13 cellular contexts compared by ENCODE assay signal in the genomic region with DNA sequence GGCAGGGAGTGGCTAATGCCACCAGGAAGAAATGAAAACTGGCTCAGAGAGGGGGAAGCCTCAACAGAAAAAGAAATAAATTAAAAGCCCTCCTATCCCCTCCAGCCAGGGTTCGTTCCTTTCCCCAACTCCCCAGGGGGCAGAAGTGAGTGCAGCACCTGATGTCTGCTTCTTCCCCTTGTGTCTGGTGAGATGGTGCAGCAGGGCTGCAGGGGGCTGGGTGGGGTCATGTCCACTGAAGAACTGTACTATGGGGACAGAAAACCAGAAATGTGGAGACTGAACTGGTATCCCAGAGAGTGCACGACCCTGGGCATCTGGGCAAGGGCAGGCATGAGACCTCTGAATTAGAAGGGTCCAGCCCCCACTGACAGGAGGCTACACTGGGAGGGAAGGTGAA. TPM values are rescaled to one million over a fixed set of nuclear protein-coding genes. Genes with fewer than 3 reads are reported as not detected.
A peak's percentile ranks its signal among the peaks of the same experiment; 100 is the strongest.
DNase-seq lines count a peak whose midpoint lies in the region; ATAC-seq and TF ChIP-seq lines count a peak whose summit lies in the region.
"Had no signal": no experiment of that assay in that cellular context is flagged by ENCODE, and none has a peak within 500 bp of the region (broad histone marks: within the 10 kb centered on the region; RNA-seq: fewer than 3 reads in every experiment).

No MANE protein-coding gene starts in this region.

- H3K27me3 ChIP-seq in OCI-LY1 (ENCODE audit: insufficient read depth, low read length), result no peaks in the 10 kb centered on the region
- H3K27me3 ChIP-seq in mammary epithelial cell (ENCODE audit: insufficient read depth, low read length), result no peaks in the 10 kb centered on the region
- H3K27me3 ChIP-seq in smooth muscle cell (ENCODE audit: low read depth), result no peaks in the 10 kb centered on the region

- no peaks in the 10 kb centered on the region for H3K9me2 ChIP-seq in OCI-LY1 (ENCODE audit: low read depth, low read length)

- TF ChIP-seq CTCF in OCI-LY1 (IDR thresholded peaks at IDR 0.05; ENCODE audit: low read length) (no peak), mammary epithelial cell (conservative IDR thresholded peaks at IDR 0.05 in 1 of 2, IDR thresholded peaks at IDR 0.05 in 1 of 2; ENCODE audit: extremely low read depth in 1 of 2, insufficient read depth in 1 of 2, low read depth in 1 of 2, low read length in 2 of 2) (no peak), smooth muscle cell (IDR thresholded peaks at IDR 0.05; ENCODE audit: borderline replicate concordance, insufficient read depth, poor library complexity, severe bottlenecking) (no peak)

- 63% methylated on average over 2 of the region's 2 CpGs for WGBS in mammary epithelial cell (ENCODE audit: low coverage, missing lambda C conversion rate)
- 86% methylated on average over 2 of the region's 2 CpGs for WGBS in smooth muscle cell (ENCODE audit: low lambda C conversion rate)

- H3K36me3 ChIP-seq in OCI-LY1 (ENCODE audit: insufficient read depth, low read length) (peaks cover 37% of the 10 kb centered on the region; the same call in 1 of the 2 replicates), mammary epithelial cell (ENCODE audit: insufficient read depth, low read length) (peaks cover 16% of the 10 kb centered on the region), smooth muscle cell (ENCODE audit: low read depth) (no peaks in the 10 kb centered on the region)

- no peak overlapping the region for H3K4me2 ChIP-seq in OCI-LY1 (ENCODE audit: low read length)
- no peak overlapping the region for H3K4me2 ChIP-seq in mammary epithelial cell (ENCODE audit: insufficient read depth, low read depth, low read length)
- no peak overlapping the region for H3K4me2 ChIP-seq in smooth muscle cell

- dilution Hi-C loops in mammary epithelial cell (cut with HindIII; ENCODE audit: low sequenced_read_pairs), result no loop called here

- H3K79me2 ChIP-seq in OCI-LY1 (ENCODE audit: insufficient read depth, low read length) (no peaks in the 10 kb centered on the region), mammary epithelial cell (ENCODE audit: insufficient read depth, low read length) (peaks cover 9% of the 10 kb centered on the region), smooth muscle cell (ENCODE audit: low read depth) (peaks cover 15% of the 10 kb centered on the region)

- H3K4me3 ChIP-seq in OCI-LY1 (ENCODE audit: low read depth, low read length, poor library complexity, severe bottlenecking), result no peak overlapping the region
- H3K4me3 ChIP-seq in mammary epithelial cell (replicated peaks in 1 of 3; ENCODE audit: insufficient read depth in 1 of 3, low read depth in 2 of 3, low read length in 3 of 3), result no peak overlapping the region
- H3K4me3 ChIP-seq in smooth muscle cell, result no peak overlapping the region
- H3K4me3 ChIP-seq: lower lobe of right lung had no signal

- H2AFZ ChIP-seq in OCI-LY1 (ENCODE audit: low read length) (no peak overlapping the region), mammary epithelial cell (ENCODE audit: low read depth, low read length) (no peak overlapping the region), smooth muscle cell (ENCODE audit: low read depth) (no peak overlapping the region)

- no peak for ATAC-seq in HG02571 (IDR thresholded peaks at IDR 0.05; ENCODE audit: unreplicated experiment)
- ATAC-seq: lower lobe of right lung had no signal

- CTCF ChIA-PET in mammary epithelial cell (lab: Charles Lee; ENCODE audit: low non-redundant PET), result no interaction called here

- H3K27ac ChIP-seq in OCI-LY1 (ENCODE audit: low read depth, low read length, poor library complexity, severe bottlenecking), result peak overlapping the region; percentile 56
- H3K27ac ChIP-seq in mammary epithelial cell (ENCODE audit: insufficient read depth, low read depth, low read length), result no peak overlapping the region
- H3K27ac ChIP-seq in smooth muscle cell (ENCODE audit: low read depth), result peak overlapping the region; percentile 12
- H3K27ac ChIP-seq: lower lobe of right lung had no signal

- in situ Hi-C loops in mammary epithelial cell (cut with MboI; ENCODE audit: low sequenced_read_pairs in 2 of 2), result no loop called here

- H3K4me1 ChIP-seq in OCI-LY1 (ENCODE audit: insufficient read depth, low read length, severe bottlenecking) (peaks cover 31% of the 10 kb centered on the region), mammary epithelial cell (ENCODE audit: insufficient read depth, low read length) (peaks cover 11% of the 10 kb centered on the region), smooth muscle cell (ENCODE audit: low read depth) (no peaks in the 10 kb centered on the region)

- intact Hi-C loops in mammary epithelial cell (cut with micrococcal nuclease), result no loop called here

- H3F3A ChIP-seq in OCI-LY1 (ENCODE audit: insufficient read depth, low read length) (no peaks in the 10 kb centered on the region), smooth muscle cell (ENCODE audit: low read depth) (peaks cover 8% of the 10 kb centered on the region)

- no peak overlapping the region; the same call in 1 of the 2 replicates for H3K9ac ChIP-seq in OCI-LY1 (ENCODE audit: low read length)
- H3K9ac ChIP-seq in mammary epithelial cell (ENCODE audit: insufficient read depth, low read length), result no peak overlapping the region
- H3K9ac ChIP-seq in smooth muscle cell (ENCODE audit: low read depth), result no peak overlapping the region

- TSS peak; percentile 61 for BruUV-seq in mammary epithelial cell (replicated peaks; lab: Mats Ljungman, UMichigan)

- no peaks in the 10 kb centered on the region for H3K9me3 ChIP-seq in OCI-LY1 (ENCODE audit: low read length)
- H3K9me3 ChIP-seq in mammary epithelial cell (replicated peaks; ENCODE audit: insufficient read depth, low read length), result no peaks in the 10 kb centered on the region
- no peaks in the 10 kb centered on the region for H3K9me3 ChIP-seq in smooth muscle cell (replicated peaks; ENCODE audit: low read depth)
- H3K9me3 ChIP-seq: lower lobe of right lung had no signal

- DNase-seq in mammary epithelial cell (no peak), smooth muscle cell (lab: John Stamatoyannopoulos, UW; ENCODE audit: unreplicated experiment) (no peak), retina (no peak)
- DNase-seq in activated effector memory CD4-positive, alpha-beta T cell treated with Interleukin-2 at 50 U/mL for 16 hours, result no peak
- DNase-seq: activated naive CD4-positive, alpha-beta T cell treated with anti-CD3 and anti-CD28 coated beads for 36 hours; HCEC 1CT; lower lobe of right lung; NCI-H1105; NCI-H345; stimulated activated CD4-positive, alpha-beta T cell treated with anti-CD3 and anti-CD28 coated beads, Interleukin-4, amount 100 ng/mL, for 4 hours had no signal

- H4K20me1 ChIP-seq in OCI-LY1 (ENCODE audit: insufficient read depth, low read length) (no peaks in the 10 kb centered on the region), mammary epithelial cell (ENCODE audit: insufficient read depth, low read length) (no peaks in the 10 kb centered on the region), smooth muscle cell (ENCODE audit: low read depth) (no peaks in the 10 kb centered on the region)

RNA-seq across cellular contexts. Expression of gene EGFL8, which starts 4.0 kb away (rescaled TPM):
- 1 to 10 TPM in 1 of 2 donors, under 1 TPM in 1; 0.50 to 7.9 TPM for total RNA-seq in mammary epithelial cell
- 2.0 TPM for polyA plus RNA-seq in mammary epithelial cell
- not detected for polyA minus RNA-seq in mammary epithelial cell
- 3.6 and 5.6 TPM in 2 replicates for total RNA-seq in smooth muscle cell
- 4.3 and 8.2 TPM in 2 replicates for polyA plus RNA-seq in smooth muscle cell
- polyA plus RNA-seq: IgD-negative memory B cell had no signal

RNA-seq across cellular contexts. Expression of gene AGPAT1, which starts 7.5 kb away (rescaled TPM):
- total RNA-seq in mammary epithelial cell, result 10 to 100 TPM; 32.5 to 56.5 TPM
- polyA plus RNA-seq in mammary epithelial cell, result 97.8 TPM
- 143 TPM for polyA minus RNA-seq in mammary epithelial cell
- total RNA-seq in smooth muscle cell, result 60.5 and 71.1 TPM in 2 replicates
- 51.8 and 52.4 TPM in 2 replicates for polyA plus RNA-seq in smooth muscle cell

RNA-seq across cellular contexts. Expression of gene RNF5, which starts 9.9 kb away (rescaled TPM):
- 10 to 100 TPM; 28.4 to 28.7 TPM for total RNA-seq in mammary epithelial cell
- polyA plus RNA-seq in mammary epithelial cell, result 65.3 TPM
- 47.0 TPM for polyA minus RNA-seq in mammary epithelial cell
- 49.3 and 58.1 TPM in 2 replicates for total RNA-seq in smooth muscle cell
- 74.0 and 75.9 TPM in 2 replicates for polyA plus RNA-seq in smooth muscle cell

RNA-seq across cellular contexts. Expression of gene PPT2, which starts 14.4 kb away (rescaled TPM):
- 10 to 100 TPM; 10.0 to 15.6 TPM for total RNA-seq in mammary epithelial cell
- 13.5 TPM for polyA plus RNA-seq in mammary epithelial cell
- polyA minus RNA-seq in mammary epithelial cell, result 14.8 TPM
- total RNA-seq in smooth muscle cell, result 13.3 and 17.5 TPM in 2 replicates
- polyA plus RNA-seq in smooth muscle cell, result 15.7 and 17.8 TPM in 2 replicates

RNA-seq across cellular contexts. Expression of gene AGER, which starts 15.7 kb away (rescaled TPM):
- 1 to 10 TPM in 1 of 2 donors, under 1 TPM in 1; 0.33 to 6.1 TPM for total RNA-seq in mammary epithelial cell
- 1.8 TPM for polyA plus RNA-seq in mammary epithelial cell
- not detected for polyA minus RNA-seq in mammary epithelial cell
- total RNA-seq in smooth muscle cell, result 0.81 and 2.6 TPM in 2 replicates
- polyA plus RNA-seq in smooth muscle cell, result 2.5 and 6.4 TPM in 2 replicates
